In the genomic region with DNA sequence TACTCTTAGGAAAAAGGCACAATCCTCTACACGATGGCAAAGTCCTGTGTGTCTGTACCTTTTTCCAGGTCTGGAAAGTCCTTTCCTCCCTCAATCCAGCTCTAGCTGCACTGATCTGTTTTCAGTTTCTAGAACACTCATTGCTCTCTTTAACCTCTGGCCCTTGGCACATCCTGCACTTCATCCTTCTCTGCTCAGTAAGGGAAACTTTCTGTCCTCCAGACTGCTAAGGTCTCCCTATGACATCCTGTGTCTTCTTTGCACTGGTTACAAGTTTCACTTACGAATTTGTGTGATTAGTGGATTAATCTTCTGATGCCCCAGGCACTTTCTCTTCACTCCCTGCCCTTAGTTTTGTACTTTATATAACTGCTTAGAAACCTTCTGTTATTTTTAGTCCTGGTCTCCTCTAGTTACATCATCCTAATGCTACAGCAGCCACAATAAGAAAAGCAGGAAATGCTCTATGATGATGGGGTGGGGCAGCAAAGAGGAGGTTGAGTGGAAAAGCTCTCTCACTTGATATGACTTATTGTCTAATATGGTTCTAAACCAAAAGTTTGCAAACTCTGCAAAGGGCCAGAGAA, we compare ENCODE assay signal across 15 cellular contexts.
A peak's percentile ranks its signal among the peaks of the same experiment; 100 is the strongest.
DNase-seq lines count a peak whose midpoint lies in the region; ATAC-seq and TF ChIP-seq lines count a peak whose summit lies in the region.
"Had no signal": no experiment of that assay in that cellular context is flagged by ENCODE, and none has a peak within 500 bp of the region (broad histone marks: within the 10 kb centered on the region; RNA-seq: fewer than 3 reads in every experiment).

No MANE protein-coding gene starts in this region.

- H3K4me1 Mint-ChIP-seq in T-helper 2 cell treated with Interferon-gamma antibody and Interleukin-4, amounts not matched to agents 5 μg/mL and 100 μg/mL, for 36 hours (ENCODE audit: low read depth): no peaks in the 10 kb centered on the region

- H3K27ac Mint-ChIP-seq in T-helper 2 cell treated with Interferon-gamma antibody and Interleukin-4, amounts not matched to agents 5 μg/mL and 100 μg/mL, for 36 hours: no peak overlapping the region
- H3K27ac Mint-ChIP-seq: activated naive CD4-positive, alpha-beta T cell treated with anti-CD3 and anti-CD28 coated beads for 36 hours had no signal

- H3K4me3 ChIP-seq in fibroblast of pulmonary artery (replicated peaks; ENCODE audit: low read depth, low read length): no peak overlapping the region
- no peak overlapping the region for H3K4me3 ChIP-seq in skeletal muscle satellite cell (ENCODE audit: low read length)
- H3K4me3 ChIP-seq: testis had no signal

- no peaks in the 10 kb centered on the region for H3K27me3 ChIP-seq in skeletal muscle satellite cell (ENCODE audit: control insufficient read depth, insufficient read depth, low read length)
- H3K27me3 ChIP-seq: testis had no signal

- H3K36me3 Mint-ChIP-seq in T-helper 2 cell treated with Interferon-gamma antibody and Interleukin-4, amounts not matched to agents 5 μg/mL and 100 μg/mL, for 36 hours (ENCODE audit: low read depth): no peaks in the 10 kb centered on the region

- peaks cover 18% of the 10 kb centered on the region for H3K9me3 Mint-ChIP-seq in T-helper 2 cell treated with Interferon-gamma antibody and Interleukin-4, amounts not matched to agents 5 μg/mL and 100 μg/mL, for 36 hours

- H3K9me3 ChIP-seq in skeletal muscle satellite cell (replicated peaks; ENCODE audit: low read length): no peaks in the 10 kb centered on the region
- H3K9me3 ChIP-seq: testis had no signal

- H3K4me2 ChIP-seq in skeletal muscle satellite cell (ENCODE audit: low read length): peak overlapping the region; percentile 35

- no peak overlapping the region for H3K4me3 Mint-ChIP-seq in T-helper 2 cell treated with Interferon-gamma antibody and Interleukin-4, amounts not matched to agents 5 μg/mL and 100 μg/mL, for 36 hours
- H3K4me3 Mint-ChIP-seq: activated naive CD4-positive, alpha-beta T cell treated with anti-CD3 and anti-CD28 coated beads for 36 hours had no signal

- no peak for TF ChIP-seq CTCF in fibroblast of pulmonary artery (IDR thresholded peaks at IDR 0.05; ENCODE audit: low read length, missing control alignments)

- H3K27me3 Mint-ChIP-seq in T-helper 2 cell treated with Interferon-gamma antibody and Interleukin-4, amounts not matched to agents 5 μg/mL and 100 μg/mL, for 36 hours (ENCODE audit: low read depth): no peaks in the 10 kb centered on the region

- no peak overlapping the region for H3K9ac ChIP-seq in skeletal muscle satellite cell (ENCODE audit: low read depth, low read length)

- peaks cover 7% of the 10 kb centered on the region for H3K4me1 ChIP-seq in skeletal muscle satellite cell (ENCODE audit: control insufficient read depth, insufficient read depth, low read length)
- H3K4me1 ChIP-seq: testis had no signal

- DNase-seq in SKM-1 treated with dmso at 0.1 percent for 144 hours (lab: John Stamatoyannopoulos, UW; ENCODE audit: unreplicated experiment): peak; percentile 17
- DNase-seq in SKM-1 (lab: John Stamatoyannopoulos, UW; ENCODE audit: unreplicated experiment): no peak
- DNase-seq in NCI-H69 (lab: John Stamatoyannopoulos, UW): peak; percentile 13
- peak; percentile 3 for DNase-seq in fibroblast of pulmonary artery (ENCODE audit: low read depth)
- no peak for DNase-seq in foreskin melanocyte
- no peak for DNase-seq in T-helper 2 cell treated with Interferon-gamma antibody and Interleukin-4, amounts not matched to agents 5 μg/mL and 100 μg/mL, for 36 hours (ENCODE audit: low spot score)
- DNase-seq: activated CD8-positive, alpha-beta memory T cell treated with anti-CD3 and anti-CD28 coated beads for 24 hours; activated naive CD4-positive, alpha-beta T cell treated with anti-CD3 and anti-CD28 coated beads for 36 hours; NCI-H1694 treated with DMSO at 0.1 percent for 48 hours; NCI-H774; nucleus accumbens; stimulated activated CD4-positive, alpha-beta T cell treated with anti-CD3 and anti-CD28 coated beads, Interleukin-12 subunit alpha, Interleukin-12 subunit beta, amount 100 ng/mL, for 4 hours; testis had no signal

- ATAC-seq in HG02973 (IDR thresholded peaks at IDR 0.05; ENCODE audit: unreplicated experiment): no peak

- H3K36me3 ChIP-seq in skeletal muscle satellite cell (ENCODE audit: insufficient read depth, low read length): no peaks in the 10 kb centered on the region

Comparison
In these comparisons a context has a peak if more than half of its experiments do, and no peak if none do; other contexts are left out.
1. DNase-seq: peak in SKM-1 treated with dmso at 0.1 percent for 144 hours (single experiment), NCI-H69 (single experiment) and fibroblast of pulmonary artery (single experiment); none in SKM-1 (single experiment), foreskin melanocyte (single experiment) and T-helper 2 cell treated with Interferon-gamma antibody and Interleukin-4, amounts not matched to agents 5 μg/mL and 100 μg/mL, for 36 hours (single experiment).